8 cellular contexts compared by ENCODE assay signal in the genomic region with DNA sequence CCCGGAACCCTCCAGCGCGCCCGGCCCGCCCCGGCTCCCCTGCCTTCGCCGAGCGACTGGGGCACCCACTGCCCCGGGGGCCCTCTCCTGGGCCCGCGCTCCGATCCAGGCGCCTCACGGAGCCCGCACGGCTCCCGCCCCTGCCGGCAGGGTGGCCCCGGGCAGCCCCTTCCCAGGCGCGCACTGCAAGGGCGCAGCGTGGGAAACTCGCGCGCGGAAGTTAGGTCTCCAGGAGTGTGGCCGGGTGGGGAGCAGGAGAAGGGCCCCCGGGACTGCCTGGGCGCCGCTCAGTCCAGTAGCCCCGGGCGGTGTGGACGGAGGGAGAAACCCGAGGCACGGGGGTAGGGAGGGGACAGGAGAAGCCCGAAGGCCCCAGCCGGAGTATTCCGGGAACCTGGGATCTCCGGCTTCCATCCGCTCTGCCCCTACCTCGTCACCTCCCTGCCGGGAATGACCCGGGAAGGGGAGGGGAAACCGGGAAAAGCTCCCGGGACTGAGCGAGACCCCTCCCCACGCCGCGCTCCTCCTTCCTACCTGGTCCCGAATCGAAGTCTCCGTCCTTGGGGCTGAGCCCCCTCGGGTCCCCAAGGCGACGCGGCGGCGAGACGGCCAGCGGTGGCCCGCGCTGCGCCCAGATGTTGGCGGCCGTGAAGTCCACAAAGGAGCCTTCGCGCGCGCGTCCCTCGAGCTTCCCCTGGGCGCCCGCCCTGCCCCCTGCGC. TPM values are rescaled to one million over a fixed set of nuclear protein-coding genes. Genes with fewer than 3 reads are reported as not detected.
A peak's percentile ranks its signal among the peaks of the same experiment; 100 is the strongest.
DNase-seq lines count a peak whose midpoint lies in the region; TF ChIP-seq lines count a peak whose summit lies in the region.

No MANE protein-coding gene starts in this region.

- peak overlapping the region; percentile 93 to 94 for H3K27ac ChIP-seq in right atrium auricular region
- peak overlapping the region; percentile 92 to 99 (median 94) for H3K27ac ChIP-seq in sigmoid colon

- intact Hi-C loops in sigmoid colon (cut with DNase I) = no loop called here

- no peaks in the 10 kb centered on the region for H3K27me3 Mint-ChIP-seq in activated naive CD4-positive, alpha-beta T cell treated with anti-CD3 and anti-CD28 coated beads, Interleukin-2, amount 50 U/mL, for 24 hours

- H3K4me3 Mint-ChIP-seq in activated naive CD4-positive, alpha-beta T cell treated with anti-CD3 and anti-CD28 coated beads, Interleukin-2, amount 50 U/mL, for 24 hours = peak overlapping the region; percentile 90

- peak overlapping the region; percentile 80 for H3K27ac Mint-ChIP-seq in activated naive CD4-positive, alpha-beta T cell treated with anti-CD3 and anti-CD28 coated beads, Interleukin-2, amount 50 U/mL, for 24 hours

- TF ChIP-seq POLR2A in sigmoid colon (IDR thresholded peaks at IDR 0.05) = no peak

- peaks cover 40% of the 10 kb centered on the region for H3K4me1 Mint-ChIP-seq in activated naive CD4-positive, alpha-beta T cell treated with anti-CD3 and anti-CD28 coated beads, Interleukin-2, amount 50 U/mL, for 24 hours

- H3K4me3 ChIP-seq in right atrium auricular region = peak overlapping the region; percentile 67 to 76
- H3K4me3 ChIP-seq in sigmoid colon = peak overlapping the region; percentile 64 to 92 (median 80)

- TF ChIP-seq EP300 in sigmoid colon (IDR thresholded peaks at IDR 0.05) = no peak

- H3K9me3 ChIP-seq in right atrium auricular region = no peaks in the 10 kb centered on the region
- H3K9me3 ChIP-seq in sigmoid colon = no peaks in the 10 kb centered on the region

- H3K4me1 ChIP-seq in right atrium auricular region = peaks cover 0 to 61% of the 10 kb centered on the region in 2 donors
- peaks cover 0 to 52% (median 47%) of the 10 kb centered on the region in 4 donors for H3K4me1 ChIP-seq in sigmoid colon

- peaks cover 11% of the 10 kb centered on the region for H3K36me3 Mint-ChIP-seq in activated naive CD4-positive, alpha-beta T cell treated with anti-CD3 and anti-CD28 coated beads, Interleukin-2, amount 50 U/mL, for 24 hours

- H3K27me3 ChIP-seq in right atrium auricular region (no peaks in the 10 kb centered on the region), sigmoid colon (no peaks in the 10 kb centered on the region)

- DNase-seq in D341Med (ENCODE audit: low spot score) (peak; percentile 66), HK-2 (ENCODE audit: unreplicated experiment) (peak; percentile 62), right atrium auricular region (ENCODE audit: low spot score) (no peak), sigmoid colon (peak; percentile 82), NCI-H1930 (lab: John Stamatoyannopoulos, UW) (no peak), NCI-H128 (lab: John Stamatoyannopoulos, UW; ENCODE audit: unreplicated experiment) (no peak), cerebellar cortex (ENCODE audit: low spot score) (no peak)

- no peaks in the 10 kb centered on the region for H3K9me3 Mint-ChIP-seq in activated naive CD4-positive, alpha-beta T cell treated with anti-CD3 and anti-CD28 coated beads, Interleukin-2, amount 50 U/mL, for 24 hours

- TF ChIP-seq CTCF in right atrium auricular region (IDR thresholded peaks at IDR 0.05) (no peak), sigmoid colon (IDR thresholded peaks at IDR 0.05) (no peak)

- H3K36me3 ChIP-seq in right atrium auricular region (peaks cover 16% of the 10 kb centered on the region), sigmoid colon (peaks cover 0 to 26% (median 0%) of the 10 kb centered on the region in 4 donors)

- WGBS in sigmoid colon, 2 donors = 1% methylated on average over 76 of the region's 76 CpGs

RNA-seq across cellular contexts. Expression of a gene that starts 0.5 kb away (rescaled TPM):
- total RNA-seq in right atrium auricular region (10 to 100 TPM; 39.9 to 56.8 TPM), sigmoid colon (100 to 1,000 TPM in 2 of 4 donors, 10 to 100 TPM in 2; 10.3 to 499 (median 82.9) TPM)
- 10 to 100 TPM; 11.1 to 64.5 (median 28.2) TPM for polyA plus RNA-seq in sigmoid colon

RNA-seq across cellular contexts. Expression of a gene that starts 19.1 kb away (rescaled TPM):
- total RNA-seq in right atrium auricular region = 10 to 100 TPM; 21.2 to 21.8 TPM
- 10 to 100 TPM; 20.0 to 36.3 (median 29.0) TPM for total RNA-seq in sigmoid colon
- 10 to 100 TPM in 2 of 3 donors, 1 to 10 TPM in 1; 9.9 to 36.9 (median 16.8) TPM for polyA plus RNA-seq in sigmoid colon

Comparison
In these comparisons a context has a peak if more than half of its experiments do, and no peak if none do; other contexts are left out.
1. DNase-seq: peak in D341Med (single experiment), HK-2 (single experiment) and sigmoid colon (single experiment); none in right atrium auricular region (single experiment), NCI-H1930 (0 of 2), NCI-H128 (single experiment) and cerebellar cortex (single experiment).